ENCODE assay signal across 1 cellular context in genomic region chr11:35525501-35526175, GRCh38.
TF ChIP-seq lines count a peak whose summit lies in the region.

A gene with protein sequence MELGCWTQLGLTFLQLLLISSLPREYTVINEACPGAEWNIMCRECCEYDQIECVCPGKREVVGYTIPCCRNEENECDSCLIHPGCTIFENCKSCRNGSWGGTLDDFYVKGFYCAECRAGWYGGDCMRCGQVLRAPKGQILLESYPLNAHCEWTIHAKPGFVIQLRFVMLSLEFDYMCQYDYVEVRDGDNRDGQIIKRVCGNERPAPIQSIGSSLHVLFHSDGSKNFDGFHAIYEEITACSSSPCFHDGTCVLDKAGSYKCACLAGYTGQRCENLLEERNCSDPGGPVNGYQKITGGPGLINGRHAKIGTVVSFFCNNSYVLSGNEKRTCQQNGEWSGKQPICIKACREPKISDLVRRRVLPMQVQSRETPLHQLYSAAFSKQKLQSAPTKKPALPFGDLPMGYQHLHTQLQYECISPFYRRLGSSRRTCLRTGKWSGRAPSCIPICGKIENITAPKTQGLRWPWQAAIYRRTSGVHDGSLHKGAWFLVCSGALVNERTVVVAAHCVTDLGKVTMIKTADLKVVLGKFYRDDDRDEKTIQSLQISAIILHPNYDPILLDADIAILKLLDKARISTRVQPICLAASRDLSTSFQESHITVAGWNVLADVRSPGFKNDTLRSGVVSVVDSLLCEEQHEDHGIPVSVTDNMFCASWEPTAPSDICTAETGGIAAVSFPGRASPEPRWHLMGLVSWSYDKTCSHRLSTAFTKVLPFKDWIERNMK (minus strand): TSS chr11:35525616. CDS start chr11:35525585, 31 bp downstream.

TF ChIP-seq in HEK293, 187 proteins besides CTCF, POLR2A, EP300 and RAD21 (continued from another document):
- TF ChIP-seq ZFHX2 (tag by site-specific recombination; conservative IDR thresholded peaks at IDR 0.05) (peak; percentile 37; the same call in 1 of the 2 replicates), ZFP69B (tag by site-specific recombination; IDR thresholded peaks at IDR 0.05) (peak; percentile 67; the same call in 1 of the 2 replicates), ZBTB17 (tag by site-specific recombination; IDR thresholded peaks at IDR 0.05) (peak; percentile 91), ZNF341 (tag by site-specific recombination; IDR thresholded peaks at IDR 0.05; ENCODE audit: low read depth) (peak; percentile 50; the same call in 1 of the 2 replicates), ZNF777 (tag by site-specific recombination; IDR thresholded peaks at IDR 0.05; ENCODE audit: borderline replicate concordance) (0 out of 2 replicates have a peak, but pooled peaks have one; percentile 48), ZNF555 (tag by site-specific recombination; conservative IDR thresholded peaks at IDR 0.05) (no peak), ZFP37 (tag by site-specific recombination; IDR thresholded peaks at IDR 0.05) (no peak), IKZF3 (tag by site-specific recombination; IDR thresholded peaks at IDR 0.05) (peak; percentile 41; the same call in 1 of the 2 replicates), ZNF10 (tag by site-specific recombination; IDR thresholded peaks at IDR 0.05) (peak; percentile 91), GLIS1 (tag by site-specific recombination; IDR thresholded peaks at IDR 0.05) (peak; percentile 97), ZNF398 (tag by site-specific recombination; IDR thresholded peaks at IDR 0.05) (peak; percentile 88), ZSCAN16 (tag by site-specific recombination; IDR thresholded peaks at IDR 0.05) (no peak), ZNF707 (tag by site-specific recombination; IDR thresholded peaks at IDR 0.05) (no peak), GLIS2 (tag by site-specific recombination; IDR thresholded peaks at IDR 0.05) (peak; percentile 95), ZBTB20 (tag by site-specific recombination; IDR thresholded peaks at IDR 0.05) (peak; percentile 98), SP7 (tag by site-specific recombination; IDR thresholded peaks at IDR 0.05) (peak; percentile 74), SP2 (tag by site-specific recombination; IDR thresholded peaks at IDR 0.05) (peak; percentile 56), ZNF629 (tag by site-specific recombination; IDR thresholded peaks at IDR 0.05) (peak; percentile 73), ZNF24 (tag by site-specific recombination; IDR thresholded peaks at IDR 0.05) (no peak; the same call in 1 of the 2 replicates), ZNF292 (tag by site-specific recombination; IDR thresholded peaks at IDR 0.05; ENCODE audit: borderline replicate concordance, low read depth) (no peak), KLF8 (tag by site-specific recombination; IDR thresholded peaks at IDR 0.05) (peak; percentile 82), ZEB2 (tag by site-specific recombination; IDR thresholded peaks at IDR 0.05) (peak; percentile 31; the same call in 1 of the 2 replicates), ZBTB10 (tag by site-specific recombination; IDR thresholded peaks at IDR 0.05) (0 out of 2 replicates have a peak, but pooled peaks have one; percentile 46), ZNF184 (tag by site-specific recombination; IDR thresholded peaks at IDR 0.05) (0 out of 2 replicates have a peak, but pooled peaks have one; percentile 33), ZNF600 (tag by site-specific recombination; IDR thresholded peaks at IDR 0.05) (0 out of 2 replicates have a peak, but pooled peaks have one; percentile 21)
- TF ChIP-seq, protein P1, sequence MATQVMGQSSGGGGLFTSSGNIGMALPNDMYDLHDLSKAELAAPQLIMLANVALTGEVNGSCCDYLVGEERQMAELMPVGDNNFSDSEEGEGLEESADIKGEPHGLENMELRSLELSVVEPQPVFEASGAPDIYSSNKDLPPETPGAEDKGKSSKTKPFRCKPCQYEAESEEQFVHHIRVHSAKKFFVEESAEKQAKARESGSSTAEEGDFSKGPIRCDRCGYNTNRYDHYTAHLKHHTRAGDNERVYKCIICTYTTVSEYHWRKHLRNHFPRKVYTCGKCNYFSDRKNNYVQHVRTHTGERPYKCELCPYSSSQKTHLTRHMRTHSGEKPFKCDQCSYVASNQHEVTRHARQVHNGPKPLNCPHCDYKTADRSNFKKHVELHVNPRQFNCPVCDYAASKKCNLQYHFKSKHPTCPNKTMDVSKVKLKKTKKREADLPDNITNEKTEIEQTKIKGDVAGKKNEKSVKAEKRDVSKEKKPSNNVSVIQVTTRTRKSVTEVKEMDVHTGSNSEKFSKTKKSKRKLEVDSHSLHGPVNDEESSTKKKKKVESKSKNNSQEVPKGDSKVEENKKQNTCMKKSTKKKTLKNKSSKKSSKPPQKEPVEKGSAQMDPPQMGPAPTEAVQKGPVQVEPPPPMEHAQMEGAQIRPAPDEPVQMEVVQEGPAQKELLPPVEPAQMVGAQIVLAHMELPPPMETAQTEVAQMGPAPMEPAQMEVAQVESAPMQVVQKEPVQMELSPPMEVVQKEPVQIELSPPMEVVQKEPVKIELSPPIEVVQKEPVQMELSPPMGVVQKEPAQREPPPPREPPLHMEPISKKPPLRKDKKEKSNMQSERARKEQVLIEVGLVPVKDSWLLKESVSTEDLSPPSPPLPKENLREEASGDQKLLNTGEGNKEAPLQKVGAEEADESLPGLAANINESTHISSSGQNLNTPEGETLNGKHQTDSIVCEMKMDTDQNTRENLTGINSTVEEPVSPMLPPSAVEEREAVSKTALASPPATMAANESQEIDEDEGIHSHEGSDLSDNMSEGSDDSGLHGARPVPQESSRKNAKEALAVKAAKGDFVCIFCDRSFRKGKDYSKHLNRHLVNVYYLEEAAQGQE (tag by site-specific recombination; IDR thresholded peaks at IDR 0.05): no peak
- TF ChIP-seq, protein P2, sequence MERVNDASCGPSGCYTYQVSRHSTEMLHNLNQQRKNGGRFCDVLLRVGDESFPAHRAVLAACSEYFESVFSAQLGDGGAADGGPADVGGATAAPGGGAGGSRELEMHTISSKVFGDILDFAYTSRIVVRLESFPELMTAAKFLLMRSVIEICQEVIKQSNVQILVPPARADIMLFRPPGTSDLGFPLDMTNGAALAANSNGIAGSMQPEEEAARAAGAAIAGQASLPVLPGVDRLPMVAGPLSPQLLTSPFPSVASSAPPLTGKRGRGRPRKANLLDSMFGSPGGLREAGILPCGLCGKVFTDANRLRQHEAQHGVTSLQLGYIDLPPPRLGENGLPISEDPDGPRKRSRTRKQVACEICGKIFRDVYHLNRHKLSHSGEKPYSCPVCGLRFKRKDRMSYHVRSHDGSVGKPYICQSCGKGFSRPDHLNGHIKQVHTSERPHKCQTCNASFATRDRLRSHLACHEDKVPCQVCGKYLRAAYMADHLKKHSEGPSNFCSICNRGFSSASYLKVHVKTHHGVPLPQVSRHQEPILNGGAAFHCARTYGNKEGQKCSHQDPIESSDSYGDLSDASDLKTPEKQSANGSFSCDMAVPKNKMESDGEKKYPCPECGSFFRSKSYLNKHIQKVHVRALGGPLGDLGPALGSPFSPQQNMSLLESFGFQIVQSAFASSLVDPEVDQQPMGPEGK (tag by site-specific recombination; IDR thresholded peaks at IDR 0.05): peak; percentile 88
- TF ChIP-seq, protein P3, sequence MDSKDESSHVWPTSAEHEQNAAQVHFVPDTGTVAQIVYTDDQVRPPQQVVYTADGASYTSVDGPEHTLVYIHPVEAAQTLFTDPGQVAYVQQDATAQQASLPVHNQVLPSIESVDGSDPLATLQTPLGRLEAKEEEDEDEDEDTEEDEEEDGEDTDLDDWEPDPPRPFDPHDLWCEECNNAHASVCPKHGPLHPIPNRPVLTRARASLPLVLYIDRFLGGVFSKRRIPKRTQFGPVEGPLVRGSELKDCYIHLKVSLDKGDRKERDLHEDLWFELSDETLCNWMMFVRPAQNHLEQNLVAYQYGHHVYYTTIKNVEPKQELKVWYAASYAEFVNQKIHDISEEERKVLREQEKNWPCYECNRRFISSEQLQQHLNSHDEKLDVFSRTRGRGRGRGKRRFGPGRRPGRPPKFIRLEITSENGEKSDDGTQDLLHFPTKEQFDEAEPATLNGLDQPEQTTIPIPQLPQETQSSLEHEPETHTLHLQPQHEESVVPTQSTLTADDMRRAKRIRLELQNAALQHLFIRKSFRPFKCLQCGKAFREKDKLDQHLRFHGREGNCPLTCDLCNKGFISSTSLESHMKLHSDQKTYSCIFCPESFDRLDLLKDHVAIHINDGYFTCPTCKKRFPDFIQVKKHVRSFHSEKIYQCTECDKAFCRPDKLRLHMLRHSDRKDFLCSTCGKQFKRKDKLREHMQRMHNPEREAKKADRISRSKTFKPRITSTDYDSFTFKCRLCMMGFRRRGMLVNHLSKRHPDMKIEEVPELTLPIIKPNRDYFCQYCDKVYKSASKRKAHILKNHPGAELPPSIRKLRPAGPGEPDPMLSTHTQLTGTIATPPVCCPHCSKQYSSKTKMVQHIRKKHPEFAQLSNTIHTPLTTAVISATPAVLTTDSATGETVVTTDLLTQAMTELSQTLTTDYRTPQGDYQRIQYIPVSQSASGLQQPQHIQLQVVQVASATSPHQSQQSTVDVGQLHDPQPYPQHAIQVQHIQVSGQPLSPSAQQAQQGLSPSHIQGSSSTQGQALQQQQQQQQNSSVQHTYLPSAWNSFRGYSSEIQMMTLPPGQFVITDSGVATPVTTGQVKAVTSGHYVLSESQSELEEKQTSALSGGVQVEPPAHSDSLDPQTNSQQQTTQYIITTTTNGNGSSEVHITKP (tag by site-specific recombination; IDR thresholded peaks at IDR 0.05): peak; percentile 86
- TF ChIP-seq, protein P4, sequence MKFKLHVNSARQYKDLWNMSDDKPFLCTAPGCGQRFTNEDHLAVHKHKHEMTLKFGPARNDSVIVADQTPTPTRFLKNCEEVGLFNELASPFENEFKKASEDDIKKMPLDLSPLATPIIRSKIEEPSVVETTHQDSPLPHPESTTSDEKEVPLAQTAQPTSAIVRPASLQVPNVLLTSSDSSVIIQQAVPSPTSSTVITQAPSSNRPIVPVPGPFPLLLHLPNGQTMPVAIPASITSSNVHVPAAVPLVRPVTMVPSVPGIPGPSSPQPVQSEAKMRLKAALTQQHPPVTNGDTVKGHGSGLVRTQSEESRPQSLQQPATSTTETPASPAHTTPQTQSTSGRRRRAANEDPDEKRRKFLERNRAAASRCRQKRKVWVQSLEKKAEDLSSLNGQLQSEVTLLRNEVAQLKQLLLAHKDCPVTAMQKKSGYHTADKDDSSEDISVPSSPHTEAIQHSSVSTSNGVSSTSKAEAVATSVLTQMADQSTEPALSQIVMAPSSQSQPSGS (tag by site-specific recombination; IDR thresholded peaks at IDR 0.05; ENCODE audit: low read depth): peak; percentile 41; the same call in 1 of the 2 replicates
- TF ChIP-seq, protein P5, sequence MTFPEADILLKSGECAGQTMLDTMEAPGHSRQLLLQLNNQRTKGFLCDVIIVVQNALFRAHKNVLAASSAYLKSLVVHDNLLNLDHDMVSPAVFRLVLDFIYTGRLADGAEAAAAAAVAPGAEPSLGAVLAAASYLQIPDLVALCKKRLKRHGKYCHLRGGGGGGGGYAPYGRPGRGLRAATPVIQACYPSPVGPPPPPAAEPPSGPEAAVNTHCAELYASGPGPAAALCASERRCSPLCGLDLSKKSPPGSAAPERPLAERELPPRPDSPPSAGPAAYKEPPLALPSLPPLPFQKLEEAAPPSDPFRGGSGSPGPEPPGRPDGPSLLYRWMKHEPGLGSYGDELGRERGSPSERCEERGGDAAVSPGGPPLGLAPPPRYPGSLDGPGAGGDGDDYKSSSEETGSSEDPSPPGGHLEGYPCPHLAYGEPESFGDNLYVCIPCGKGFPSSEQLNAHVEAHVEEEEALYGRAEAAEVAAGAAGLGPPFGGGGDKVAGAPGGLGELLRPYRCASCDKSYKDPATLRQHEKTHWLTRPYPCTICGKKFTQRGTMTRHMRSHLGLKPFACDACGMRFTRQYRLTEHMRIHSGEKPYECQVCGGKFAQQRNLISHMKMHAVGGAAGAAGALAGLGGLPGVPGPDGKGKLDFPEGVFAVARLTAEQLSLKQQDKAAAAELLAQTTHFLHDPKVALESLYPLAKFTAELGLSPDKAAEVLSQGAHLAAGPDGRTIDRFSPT (tag by site-specific recombination; IDR thresholded peaks at IDR 0.05): 0 out of 2 replicates have a peak, but pooled peaks have one; percentile 33
- TF ChIP-seq, protein P6, sequence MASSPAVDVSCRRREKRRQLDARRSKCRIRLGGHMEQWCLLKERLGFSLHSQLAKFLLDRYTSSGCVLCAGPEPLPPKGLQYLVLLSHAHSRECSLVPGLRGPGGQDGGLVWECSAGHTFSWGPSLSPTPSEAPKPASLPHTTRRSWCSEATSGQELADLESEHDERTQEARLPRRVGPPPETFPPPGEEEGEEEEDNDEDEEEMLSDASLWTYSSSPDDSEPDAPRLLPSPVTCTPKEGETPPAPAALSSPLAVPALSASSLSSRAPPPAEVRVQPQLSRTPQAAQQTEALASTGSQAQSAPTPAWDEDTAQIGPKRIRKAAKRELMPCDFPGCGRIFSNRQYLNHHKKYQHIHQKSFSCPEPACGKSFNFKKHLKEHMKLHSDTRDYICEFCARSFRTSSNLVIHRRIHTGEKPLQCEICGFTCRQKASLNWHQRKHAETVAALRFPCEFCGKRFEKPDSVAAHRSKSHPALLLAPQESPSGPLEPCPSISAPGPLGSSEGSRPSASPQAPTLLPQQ (tag by site-specific recombination; IDR thresholded peaks at IDR 0.05): peak; percentile 73
